16 cellular contexts compared by ENCODE assay signal in the genomic region with DNA sequence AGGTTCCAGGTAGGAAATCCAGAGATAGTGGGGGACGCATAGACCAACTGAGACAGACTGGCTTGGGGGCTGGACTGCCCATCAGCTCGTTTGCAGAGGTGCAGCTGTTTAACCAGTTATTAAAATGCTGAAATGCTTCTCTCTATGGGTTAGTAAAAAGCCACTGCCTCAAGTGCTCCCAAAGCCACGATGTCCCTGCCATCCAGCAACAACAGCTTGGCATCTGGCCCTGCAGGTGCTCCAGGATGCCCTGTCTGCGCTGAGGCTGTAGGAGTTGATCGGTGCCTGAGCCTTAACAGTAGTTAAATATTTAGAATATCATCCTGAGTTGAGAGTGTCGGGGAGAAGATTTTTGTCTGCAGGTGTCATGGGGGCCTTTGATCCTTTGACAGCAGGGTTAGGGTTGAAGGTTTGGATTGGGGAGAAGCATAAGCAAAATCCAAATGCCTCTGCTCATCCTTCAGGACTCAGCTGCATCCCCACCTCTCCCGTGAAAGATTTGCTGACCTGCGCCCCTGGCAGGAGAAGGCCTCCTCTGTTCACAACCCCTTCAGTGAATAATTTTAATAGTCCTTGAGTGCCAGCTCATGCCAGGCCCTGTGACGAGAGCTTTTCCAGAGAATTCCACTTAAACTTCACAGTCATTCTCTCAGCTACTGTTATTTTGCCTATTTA.
A peak's percentile ranks its signal among the peaks of the same experiment; 100 is the strongest.
DNase-seq lines count a peak whose midpoint lies in the region; ATAC-seq and TF ChIP-seq lines count a peak whose summit lies in the region.
"Had no signal": no experiment of that assay in that cellular context is flagged by ENCODE, and none has a peak within 500 bp of the region (broad histone marks: within the 10 kb centered on the region; RNA-seq: fewer than 3 reads in every experiment).

No MANE protein-coding gene starts in this region.

- TF ChIP-seq CTCF in endodermal cell (conservative IDR thresholded peaks at IDR 0.05) (no peak), esophagus squamous epithelium (IDR thresholded peaks at IDR 0.05) (no peak)

- DNase-seq in stimulated activated naive CD8-positive, alpha-beta T cell treated with anti-CD3 and anti-CD28 coated beads, Interleukin-15, amount 100 ng/mL, for 72 hours: no peak
- DNase-seq in stimulated activated naive CD8-positive, alpha-beta T cell treated with anti-CD3 and anti-CD28 coated beads, Interleukin-15, Interleukin-2, amounts not matched to agents 100 U/mL and 50 U/mL, for 24 hours: no peak
- DNase-seq in NCI-H2029 (lab: John Stamatoyannopoulos, UW): peak; percentile 23
- DNase-seq in endodermal cell: peak; percentile 35
- no peak for DNase-seq in NCI-H2081 treated with DMSO at 0.1 percent for 48 hours (lab: John Stamatoyannopoulos, UW)
- no peak for DNase-seq in esophagus squamous epithelium (lab: John Stamatoyannopoulos, UW)
- DNase-seq: ACHN; AML-193; CD4-positive, alpha-beta T cell; GF-D8; NCI-H1694; NCI-H524 treated with DMSO at 0.1 percent for 48 hours; SHP77 treated with DMSO at 0.1 percent for 48 hours; T-helper 17 cell had no signal

- no peak for ATAC-seq in stimulated activated naive CD8-positive, alpha-beta T cell treated with anti-CD3 and anti-CD28 coated beads, Interleukin-15, amount 100 ng/mL, for 72 hours
- ATAC-seq in stimulated activated naive CD8-positive, alpha-beta T cell treated with anti-CD3 and anti-CD28 coated beads, Interleukin-15, Interleukin-2, amounts not matched to agents 100 U/mL and 50 U/mL, for 24 hours: no peak
- no peak for ATAC-seq in HG02798 (IDR thresholded peaks at IDR 0.05; ENCODE audit: poor library complexity, unreplicated experiment)
- ATAC-seq: GM23338, T-helper 17 cell had no signal

- H3K4me1 Mint-ChIP-seq in stimulated activated naive CD8-positive, alpha-beta T cell treated with anti-CD3 and anti-CD28 coated beads, Interleukin-15, amount 100 ng/mL, for 72 hours: peaks cover 6% of the 10 kb centered on the region
- H3K4me1 Mint-ChIP-seq in endodermal cell: no peaks in the 10 kb centered on the region

- no peak overlapping the region for H3K4me3 ChIP-seq in endodermal cell (ENCODE audit: low read length)
- no peak overlapping the region for H3K4me3 ChIP-seq in esophagus squamous epithelium
- H3K4me3 ChIP-seq: GM23338 had no signal

- H3K9ac ChIP-seq in endodermal cell (ENCODE audit: extremely low read depth, low read length, poor library complexity, severe bottlenecking): no peak overlapping the region

- intact Hi-C loops in esophagus squamous epithelium (cut with DNase I): no loop called here

- H3K27me3 ChIP-seq in endodermal cell (ENCODE audit: control insufficient read depth, insufficient read depth, low read length, poor library complexity, severe bottlenecking): no peaks in the 10 kb centered on the region
- no peaks in the 10 kb centered on the region for H3K27me3 ChIP-seq in esophagus squamous epithelium

- no peaks in the 10 kb centered on the region for H3K9me3 Mint-ChIP-seq in stimulated activated naive CD8-positive, alpha-beta T cell treated with anti-CD3 and anti-CD28 coated beads, Interleukin-15, amount 100 ng/mL, for 72 hours
- H3K9me3 Mint-ChIP-seq in endodermal cell: no peaks in the 10 kb centered on the region
- H3K9me3 Mint-ChIP-seq: CD4-positive, alpha-beta T cell had no signal

- no peak overlapping the region for H3K4me3 Mint-ChIP-seq in stimulated activated naive CD8-positive, alpha-beta T cell treated with anti-CD3 and anti-CD28 coated beads, Interleukin-15, amount 100 ng/mL, for 72 hours
- no peak overlapping the region for H3K4me3 Mint-ChIP-seq in endodermal cell
- H3K4me3 Mint-ChIP-seq: CD4-positive, alpha-beta T cell; GM23338; T-helper 17 cell had no signal

- H3K9me3 ChIP-seq in endodermal cell (ENCODE audit: control insufficient read depth, low read length): no peaks in the 10 kb centered on the region
- H3K9me3 ChIP-seq in esophagus squamous epithelium: no peaks in the 10 kb centered on the region

- no peak overlapping the region for H3K27ac ChIP-seq in endodermal cell (ENCODE audit: low read depth, low read length)
- H3K27ac ChIP-seq in esophagus squamous epithelium: no peak overlapping the region

- H3K36me3 ChIP-seq in endodermal cell (ENCODE audit: control insufficient read depth, insufficient read depth, low read length): no peaks in the 10 kb centered on the region
- H3K36me3 ChIP-seq in esophagus squamous epithelium: no peaks in the 10 kb centered on the region

- H3K4me1 ChIP-seq in endodermal cell (ENCODE audit: control insufficient read depth, insufficient read depth, low read length) (no peaks in the 10 kb centered on the region), esophagus squamous epithelium (peaks cover 0 to 28% (median 0%) of the 10 kb centered on the region in 3 donors)

- TF ChIP-seq POLR2A in esophagus squamous epithelium (IDR thresholded peaks at IDR 0.05): no peak

- 89 to 96% methylated on average over 7 to 9 of the region's 9 CpGs for WGBS in endodermal cell (ENCODE audit: insufficient coverage in 1 of 2, insufficient read length in 1 of 2), 2 experiments
- WGBS in esophagus squamous epithelium, 2 donors: 75 to 83% methylated on average over 7 to 9 of the region's 9 CpGs

- peak overlapping the region; percentile 14 to 70 for H3K27ac Mint-ChIP-seq in stimulated activated naive CD8-positive, alpha-beta T cell treated with anti-CD3 and anti-CD28 coated beads, Interleukin-15, amount 100 ng/mL, for 72 hours
- no peak overlapping the region for H3K27ac Mint-ChIP-seq in endodermal cell
- H3K27ac Mint-ChIP-seq: CD4-positive, alpha-beta T cell had no signal

- no peaks in the 10 kb centered on the region for H3K27me3 Mint-ChIP-seq in stimulated activated naive CD8-positive, alpha-beta T cell treated with anti-CD3 and anti-CD28 coated beads, Interleukin-15, amount 100 ng/mL, for 72 hours
- H3K27me3 Mint-ChIP-seq in endodermal cell (ENCODE audit: insufficient read depth): peaks cover 1% of the 10 kb centered on the region
- H3K27me3 Mint-ChIP-seq: CD4-positive, alpha-beta T cell; T-helper 17 cell had no signal

- H3K36me3 Mint-ChIP-seq in endodermal cell (ENCODE audit: low read depth): no peaks in the 10 kb centered on the region

Comparison
In these comparisons a context has a peak if more than half of its experiments do, and no peak if none do; other contexts are left out.
1. DNase-seq: peak in NCI-H2029 (single experiment) and endodermal cell (single experiment); none in stimulated activated naive CD8-positive, alpha-beta T cell treated with anti-CD3 and anti-CD28 coated beads, Interleukin-15, amount 100 ng/mL, for 72 hours (0 of 2), stimulated activated naive CD8-positive, alpha-beta T cell treated with anti-CD3 and anti-CD28 coated beads, Interleukin-15, Interleukin-2, amounts not matched to agents 100 U/mL and 50 U/mL, for 24 hours (single experiment), NCI-H2081 treated with DMSO at 0.1 percent for 48 hours (single experiment) and esophagus squamous epithelium (single experiment).